Comparison of ENCODE assay signal across 11 cellular contexts in the genomic region with DNA sequence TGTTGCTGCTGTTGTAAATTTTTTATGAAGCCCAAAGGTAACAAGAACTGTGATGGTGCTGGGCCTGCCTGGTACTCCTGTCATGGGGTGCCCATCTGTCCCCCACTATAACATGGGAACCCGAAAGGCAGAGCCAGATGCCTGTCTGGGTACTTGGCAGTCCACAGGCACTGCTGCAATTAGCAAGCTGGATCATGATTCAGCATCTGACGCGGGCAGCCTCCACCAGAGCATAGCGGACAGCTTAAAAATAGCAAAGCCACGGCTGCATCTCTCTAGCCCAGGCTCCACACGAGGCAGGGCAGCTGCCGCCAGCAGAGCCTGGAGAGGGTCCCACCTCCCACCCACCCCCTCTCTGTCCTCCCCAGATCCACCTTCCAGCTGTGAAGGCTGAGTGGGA. TPM values are rescaled to one million over a fixed set of nuclear protein-coding genes. Genes with fewer than 3 reads are reported as not detected.
DNase-seq lines count a peak whose midpoint lies in the region; ATAC-seq and TF ChIP-seq lines count a peak whose summit lies in the region.
"Had no signal": no experiment of that assay in that cellular context is flagged by ENCODE, and none has a peak within 500 bp of the region (broad histone marks: within the 10 kb centered on the region; RNA-seq: fewer than 3 reads in every experiment).

No MANE protein-coding gene starts in this region.

- H3K79me2 ChIP-seq in PC-9 (ENCODE audit: low read depth): no peaks in the 10 kb centered on the region

- CTCF ChIA-PET in HEK293 (lab: Yijun Ruan, JAX): interaction anchor here (0.7 to 1.1 kb wide), 3 partner anchors 72 to 301 kb away, joined by 3 to 5 read pairs (median 3); no protein-coding TSS in a partner anchor
- CTCF ChIA-PET in PC-9 (lab: Charles Lee): no interaction called here

- H3K27me3 ChIP-seq in psoas muscle (ENCODE audit: insufficient read depth in 3 of 3, low read length in 2 of 3): peaks cover 0 to 1% (median 0%) of the 10 kb centered on the region in 3 donors
- no peaks in the 10 kb centered on the region for H3K27me3 ChIP-seq in PC-9 (ENCODE audit: insufficient read depth, low read depth)

- no peaks in the 10 kb centered on the region for H3F3A ChIP-seq in PC-9 (ENCODE audit: insufficient read depth, low read depth)

- H2AFZ ChIP-seq in PC-9: no peak overlapping the region

- intact Hi-C loops in psoas muscle (cut with DNase I) (loop anchor here in 1 of 2 donors (10.0 kb wide), 1 partner anchor 196 kb away; the partner anchor contains the start of gene TLR5), PC-9 (cut with micrococcal nuclease; ENCODE audit: unreplicated experiment) (no loop called here)

- WGBS in psoas muscle, 3 donors: 22 to 34% (median 30%) methylated on average over 7 of the region's 7 CpGs

- H3K27ac ChIP-seq in HEK293 (ENCODE audit: extremely low read depth, low read depth, low read length) (no peak overlapping the region), psoas muscle (peak overlapping the region; percentile 43), PC-9 (no peak overlapping the region)
- H3K27ac ChIP-seq: VCaP had no signal

- POLR2A ChIA-PET in HEK293 (lab: Yijun Ruan, JAX) (interaction anchor here (0.6 kb wide), 1 partner anchor 858 kb away, joined by 4 read pairs; no protein-coding TSS in a partner anchor), PC-9 (lab: Charles Lee; ENCODE audit: unreplicated experiment) (no interaction called here)

- no TSS peak for BruUV-seq in PC-9 (replicated peaks; lab: Mats Ljungman, UMichigan)

- H3K9me3 ChIP-seq in HEK293 (ENCODE audit: control insufficient read depth, insufficient read depth, low read depth, low read length) (no peaks in the 10 kb centered on the region), psoas muscle (no peaks in the 10 kb centered on the region), PC-9 (ENCODE audit: insufficient read depth, low read depth) (no peaks in the 10 kb centered on the region)

- DNase-seq in RPMI8226 (peak; percentile 33), foreskin fibroblast (peak; percentile 4 to 15), psoas muscle (peak; percentile 38 to 77), PC-9 (no peak), left lobe of liver (ENCODE audit: low spot score) (no peak)
- DNase-seq: DND-41, NCI-H774 had no signal

- ATAC-seq in psoas muscle: peak; percentile 95 to 99 (median 96)
- ATAC-seq in HG03025 (IDR thresholded peaks at IDR 0.05; ENCODE audit: low FRiP score, unreplicated experiment): no peak
- no peak for ATAC-seq in left lobe of liver
- ATAC-seq in HG03108 (IDR thresholded peaks at IDR 0.05; ENCODE audit: unreplicated experiment): no peak

- H3K36me3 ChIP-seq in HEK293 (ENCODE audit: control insufficient read depth in 2 of 2, insufficient read depth in 1 of 2, low read length in 2 of 2): no peaks in the 10 kb centered on the region
- no peaks in the 10 kb centered on the region for H3K36me3 ChIP-seq in psoas muscle (ENCODE audit: insufficient read depth in 1 of 2, low read depth in 1 of 2)
- no peaks in the 10 kb centered on the region for H3K36me3 ChIP-seq in PC-9 (ENCODE audit: low read depth)

- H3K9me2 ChIP-seq in PC-9 (ENCODE audit: insufficient read depth): no peaks in the 10 kb centered on the region

- H3K4me1 ChIP-seq in HEK293 (ENCODE audit: control insufficient read depth, insufficient read depth, low read length): no peaks in the 10 kb centered on the region
- H3K4me1 ChIP-seq in psoas muscle: peaks cover 13% of the 10 kb centered on the region
- H3K4me1 ChIP-seq in PC-9 (replicated peaks; ENCODE audit: insufficient read depth): no peaks in the 10 kb centered on the region

- no peak overlapping the region for H3K4me2 ChIP-seq in PC-9

- no peaks in the 10 kb centered on the region for H4K20me1 ChIP-seq in PC-9 (ENCODE audit: insufficient read depth)

- H3K4me3 ChIP-seq in HEK293 (ENCODE audit: low read depth, low read length): no peak overlapping the region
- no peak overlapping the region for H3K4me3 ChIP-seq in foreskin fibroblast (ENCODE audit: low read depth in 1 of 2, low read length in 2 of 2)
- no peak overlapping the region for H3K4me3 ChIP-seq in psoas muscle
- H3K4me3 ChIP-seq in PC-9: no peak overlapping the region

- TF ChIP-seq CTCF in HEK293 (tag by site-specific recombination; IDR thresholded peaks at IDR 0.05): no peak
- TF ChIP-seq CTCF in foreskin fibroblast (IDR thresholded peaks at IDR 0.05; ENCODE audit: low read depth, low read length): no peak
- no peak for TF ChIP-seq CTCF in psoas muscle (IDR thresholded peaks at IDR 0.05)
- no peak for TF ChIP-seq CTCF in PC-9 (conservative IDR thresholded peaks at IDR 0.05)

TF ChIP-seq in HEK293, 187 proteins besides CTCF, POLR2A, EP300 and RAD21:
- TF ChIP-seq WT1 (tag by site-specific recombination; IDR thresholded peaks at IDR 0.05): no peak
- TF ChIP-seq EGR2 (tag by site-specific recombination; IDR thresholded peaks at IDR 0.05; ENCODE audit: low read depth): 0 out of 2 replicates have a peak, but pooled peaks have one; percentile 23

RNA-seq across cellular contexts. Expression of gene SUSD4, which starts 22.9 kb away (rescaled TPM):
- total RNA-seq in psoas muscle (1 to 10 TPM in 2 of 4 donors, under 1 TPM in 2; 0.15 to 3.9 (median 1.4) TPM), PC-9 (2021) (2.0 and 3.2 TPM in 2 replicates), left lobe of liver (1.3 TPM)
- under 1 TPM; 0.08 to 0.21 (median 0.20) TPM for polyA plus RNA-seq in psoas muscle

RNA-seq across cellular contexts. Expression of gene CCDC185, which starts 52.1 kb away (rescaled TPM):
- total RNA-seq in psoas muscle: not detected
- not detected for polyA plus RNA-seq in psoas muscle
- total RNA-seq in PC-9 (2021): not detected in 2 replicates
- total RNA-seq in left lobe of liver: not detected

Comparison
In these comparisons a context has a peak if more than half of its experiments do, and no peak if none do; other contexts are left out.
1. DNase-seq: peak in RPMI8226 (single experiment), foreskin fibroblast (2 of 2) and psoas muscle (2 of 2); none in PC-9 (0 of 2) and left lobe of liver (single experiment).
2. ATAC-seq: peak in psoas muscle (4 of 4); none in HG03025 (single experiment), left lobe of liver (single experiment) and HG03108 (single experiment).